Comparison of ENCODE assay signal across 8 cellular contexts in genomic region chr11:1389103-1389931, GRCh38.
DNase-seq lines count a peak whose midpoint lies in the region; ATAC-seq, FAIRE-seq and TF ChIP-seq lines count a peak whose summit lies in the region.

No MANE protein-coding gene starts in this region.

- no peaks in the 10 kb centered on the region for H3K36me3 Mint-ChIP-seq in T-helper 2 cell treated with Interferon-gamma antibody and Interleukin-4, amounts not matched to agents 5 μg/mL and 100 μg/mL, for 36 hours (ENCODE audit: low read depth)

- DNase-seq in GM12864 (ENCODE audit: low read depth): peak; percentile 49
- peak; percentile 90 for DNase-seq in NCI-H146 treated with DMSO at 0.1 percent for 48 hours (lab: John Stamatoyannopoulos, UW; ENCODE audit: unreplicated experiment)
- DNase-seq in T-helper 2 cell treated with Interferon-gamma antibody and Interleukin-4, amounts not matched to agents 5 μg/mL and 100 μg/mL, for 36 hours (ENCODE audit: low spot score): peak; percentile 93
- peak; percentile 87 for DNase-seq in astrocyte of the cerebellum (ENCODE audit: low read depth)
- DNase-seq in hepatic stellate cell (ENCODE audit: low spot score): peak; percentile 97
- peak; percentile 95 for DNase-seq in putamen (ENCODE audit: low spot score)
- DNase-seq in urothelium cell line (ENCODE audit: low spot score): peak; percentile 80

- H3K27me3 Mint-ChIP-seq in T-helper 2 cell treated with Interferon-gamma antibody and Interleukin-4, amounts not matched to agents 5 μg/mL and 100 μg/mL, for 36 hours (ENCODE audit: low read depth): peaks cover 28% of the 10 kb centered on the region

- no peak overlapping the region for H3K27ac Mint-ChIP-seq in T-helper 2 cell treated with Interferon-gamma antibody and Interleukin-4, amounts not matched to agents 5 μg/mL and 100 μg/mL, for 36 hours

- H3K4me3 ChIP-seq in GM12864 (ENCODE audit: low read depth, low read length): peak overlapping the region; percentile 33
- H3K4me3 ChIP-seq in astrocyte of the cerebellum (ENCODE audit: low read depth, low read length): peak overlapping the region; percentile 42

- H3K4me1 Mint-ChIP-seq in T-helper 2 cell treated with Interferon-gamma antibody and Interleukin-4, amounts not matched to agents 5 μg/mL and 100 μg/mL, for 36 hours (ENCODE audit: low read depth): no peaks in the 10 kb centered on the region

- FAIRE-seq in urothelium cell line (lab: Jason Lieb, UNC): peak; percentile 69

- H3K9me3 Mint-ChIP-seq in T-helper 2 cell treated with Interferon-gamma antibody and Interleukin-4, amounts not matched to agents 5 μg/mL and 100 μg/mL, for 36 hours: no peaks in the 10 kb centered on the region

- in situ Hi-C loops in astrocyte of the cerebellum (cut with HindIII; ENCODE audit: low sequenced_read_pairs): no loop called here

- peak; percentile 95 for ATAC-seq in HG02798 (IDR thresholded peaks at IDR 0.05; ENCODE audit: poor library complexity, unreplicated experiment)

- no peak for TF ChIP-seq CTCF in GM12864 (IDR thresholded peaks at IDR 0.05; ENCODE audit: low read depth, low read length, missing control alignments)
- TF ChIP-seq CTCF in astrocyte of the cerebellum (IDR thresholded peaks at IDR 0.05; ENCODE audit: low read depth, low read length, missing control alignments): no peak

- H3K4me3 Mint-ChIP-seq in T-helper 2 cell treated with Interferon-gamma antibody and Interleukin-4, amounts not matched to agents 5 μg/mL and 100 μg/mL, for 36 hours: peak overlapping the region; percentile 50

Comparison
In these comparisons a context has a peak if more than half of its experiments do, and no peak if none do; other contexts are left out.
1. Peak in every context shown above with its lines: DNase-seq, ATAC-seq and H3K4me3 ChIP-seq.